Comparison of ENCODE assay signal across 8 cellular contexts in genomic region chr12:6278439-6279255, GRCh38. TPM values are rescaled to one million over a fixed set of nuclear protein-coding genes. Genes with fewer than 3 reads are reported as not detected.
DNase-seq lines count a peak whose midpoint lies in the region; ATAC-seq and TF ChIP-seq lines count a peak whose summit lies in the region.

No MANE protein-coding gene starts in this region.

- peak; percentile 93 for ATAC-seq in aorta (ENCODE audit: low FRiP score)

- H3K9me2 ChIP-seq in GM23248 (ENCODE audit: insufficient read depth) (no peaks in the 10 kb centered on the region), Loucy (replicated peaks; ENCODE audit: low read depth, low read length) (no peaks in the 10 kb centered on the region), hepatocyte (replicated peaks; ENCODE audit: insufficient read depth) (no peaks in the 10 kb centered on the region)

- H3K36me3 ChIP-seq in GM23248 (ENCODE audit: low read depth) (no peaks in the 10 kb centered on the region), Loucy (ENCODE audit: insufficient read depth, low read length) (no peaks in the 10 kb centered on the region), ascending aorta (no peaks in the 10 kb centered on the region), hepatocyte (replicated peaks; ENCODE audit: insufficient read depth, low read depth) (no peaks in the 10 kb centered on the region), aorta (ENCODE audit: control insufficient read depth in 1 of 2, insufficient read depth in 2 of 2, low read length in 1 of 2) (no peaks in the 10 kb centered on the region)

- H3K4me1 ChIP-seq in GM23248 (ENCODE audit: insufficient read depth) (peaks cover 22% of the 10 kb centered on the region), Loucy (ENCODE audit: insufficient read depth, low read length, poor library complexity, severe bottlenecking) (peaks cover 5% of the 10 kb centered on the region), ascending aorta (peaks cover 8 to 23% of the 10 kb centered on the region in 2 donors), hepatocyte (ENCODE audit: insufficient read depth) (peaks cover 21% of the 10 kb centered on the region), aorta (ENCODE audit: control insufficient read depth in 1 of 2, insufficient read depth in 2 of 2, low read length in 2 of 2) (no peaks in the 10 kb centered on the region)

- H3K27me3 ChIP-seq in GM23248 (replicated peaks; ENCODE audit: insufficient read depth) (no peaks in the 10 kb centered on the region), Loucy (ENCODE audit: insufficient read depth, low read length, poor library complexity, severe bottlenecking) (no peaks in the 10 kb centered on the region), ascending aorta (no peaks in the 10 kb centered on the region), hepatocyte (no peaks in the 10 kb centered on the region), aorta (ENCODE audit: control insufficient read depth in 1 of 2, insufficient read depth in 2 of 2, low read length in 1 of 2) (no peaks in the 10 kb centered on the region)

- peak overlapping the region; percentile 66 for H3K4me3 ChIP-seq in GM23248
- peak overlapping the region; percentile 73 for H3K4me3 ChIP-seq in Loucy (ENCODE audit: low read length, poor library complexity, severe bottlenecking)
- peak overlapping the region; percentile 59 to 63 for H3K4me3 ChIP-seq in ascending aorta
- H3K4me3 ChIP-seq in hepatocyte = peak overlapping the region; percentile 22
- peak overlapping the region in 1 of 2 donors; percentile 59 for H3K4me3 ChIP-seq in aorta (ENCODE audit: low read length in 2 of 2)

- intact Hi-C loops in ascending aorta (cut with DNase I) (loop anchor here (1.0 to 2.0 kb wide), 3 partner anchors 46 to 185 kb away; no protein-coding TSS in a partner anchor), aorta (cut with DNase I) (loop anchor here (1.0 to 2.0 kb wide), 2 partner anchors 50 to 83 kb away; no protein-coding TSS in a partner anchor)

- no peaks in the 10 kb centered on the region for H3K79me2 ChIP-seq in GM23248 (ENCODE audit: insufficient read depth)
- H3K79me2 ChIP-seq in Loucy (ENCODE audit: insufficient read depth, low read length) = no peaks in the 10 kb centered on the region
- no peaks in the 10 kb centered on the region for H3K79me2 ChIP-seq in hepatocyte

- H3K4me2 ChIP-seq in GM23248 (ENCODE audit: unreplicated experiment) (peak overlapping the region; percentile 64), Loucy (ENCODE audit: low read depth, low read length, poor library complexity, severe bottlenecking) (peak overlapping the region; percentile 80), hepatocyte (peak overlapping the region; percentile 87)

- no peaks in the 10 kb centered on the region for H4K20me1 ChIP-seq in GM23248 (ENCODE audit: insufficient read depth)
- no peaks in the 10 kb centered on the region for H4K20me1 ChIP-seq in Loucy (ENCODE audit: insufficient read depth, low read length, poor library complexity, severe bottlenecking)
- no peaks in the 10 kb centered on the region for H4K20me1 ChIP-seq in hepatocyte (ENCODE audit: insufficient read depth, poor library complexity, severe bottlenecking)

- TF ChIP-seq CTCF in Loucy (conservative IDR thresholded peaks at IDR 0.05; ENCODE audit: low read length) (peak; percentile 68), ascending aorta (IDR thresholded peaks at IDR 0.05) (peak; percentile 53 to 100 (median 64)), hepatocyte (IDR thresholded peaks at IDR 0.05; ENCODE audit: poor library complexity) (peak; percentile 66)

- peak overlapping the region; percentile 58 for H2AFZ ChIP-seq in GM23248
- H2AFZ ChIP-seq in Loucy (ENCODE audit: low read length) = peak overlapping the region; percentile 94
- H2AFZ ChIP-seq in hepatocyte = peak overlapping the region; percentile 80

- in situ Hi-C loops in GM23248 (cut with MboI) = loop anchor here (5.0 kb wide), 1 partner anchor 81 kb away; no protein-coding TSS in a partner anchor

- H3K9me3 ChIP-seq in GM23248 (ENCODE audit: low read depth) = no peaks in the 10 kb centered on the region
- H3K9me3 ChIP-seq in Loucy (ENCODE audit: insufficient read depth, low read depth, low read length) = no peaks in the 10 kb centered on the region
- no peaks in the 10 kb centered on the region for H3K9me3 ChIP-seq in ascending aorta
- no peaks in the 10 kb centered on the region for H3K9me3 ChIP-seq in hepatocyte (ENCODE audit: low read depth)
- H3K9me3 ChIP-seq in aorta (ENCODE audit: control insufficient read depth, low read length) = no peaks in the 10 kb centered on the region

- DNase-seq in EL (peak; percentile 88), GM23248 (peak; percentile 95), T-helper 9 cell (peak; percentile 79), ascending aorta (ENCODE audit: low spot score in 2 of 2) (peak; percentile 49 to 93), hepatocyte (ENCODE audit: low spot score) (peak; percentile 97), retina (peak; percentile 84), aorta (peak; percentile 92 to 96)

- H3F3A ChIP-seq in GM23248 (ENCODE audit: insufficient read depth) = peaks cover 21% of the 10 kb centered on the region
- H3F3A ChIP-seq in Loucy (ENCODE audit: low read depth) = no peaks in the 10 kb centered on the region

- peak overlapping the region; percentile 27 for H3K27ac ChIP-seq in GM23248
- H3K27ac ChIP-seq in ascending aorta = peak overlapping the region; percentile 82 to 85
- peak overlapping the region; percentile 91 for H3K27ac ChIP-seq in hepatocyte
- peak overlapping the region in 1 of 2 donors; percentile 34 for H3K27ac ChIP-seq in aorta (ENCODE audit: low read depth in 1 of 2, low read length in 2 of 2)

- H3K9ac ChIP-seq in GM23248 (peak overlapping the region; percentile 80), Loucy (ENCODE audit: low read depth, low read length, poor library complexity, severe bottlenecking) (peak overlapping the region; percentile 75)

- 11 to 12% methylated on average over 54 to 80 of the region's 88 CpGs for WGBS in GM23248 (ENCODE audit: low coverage in 1 of 2, low lambda C conversion rate in 2 of 2, missing lambda C conversion rate in 2 of 2), 2 experiments
- 25% methylated on average over 45 of the region's 88 CpGs for WGBS in hepatocyte (ENCODE audit: low lambda C conversion rate, missing lambda C conversion rate)
- 11 to 18% methylated on average over 53 to 88 of the region's 88 CpGs for WGBS in aorta, 2 donors

RNA-seq across cellular contexts. Expression of gene PLEKHG6, which starts 31.8 kb away (rescaled TPM):
- total RNA-seq in GM23248 (2014; rRNA removed; shearing (Covaris generic)) = not detected in 2 replicates
- polyA plus RNA-seq in GM23248 (2016; fragmentation: Nextera tagmentation; extraction: Ambion mirVana) (0.30 TPM in 1 of 2 replicates, not detected in the other), hepatocyte (43.6 and 52.2 TPM in 2 replicates), aorta (10 to 100 TPM in 1 of 2 donors, under 1 TPM in 1; 0.15 to 90.3 TPM)
- total RNA-seq in ascending aorta (not detected), hepatocyte (36.3 and 85.7 TPM in 2 replicates), aorta (1 to 10 TPM in 1 of 2 donors, under 1 TPM in 1; 0.88 to 1.5 TPM)

Comparison
In these comparisons a context has a peak if more than half of its experiments do, and no peak if none do; other contexts are left out.
1. RNA of gene PLEKHG6, which starts 31.8 kb away (total RNA-seq): 36.3 to 85.7 TPM in hepatocyte; 0.88 to 1.5 TPM in aorta, not detected in GM23248 and not detected in ascending aorta (single experiment); every median in the first group is over 10 times any median in the second.
2. Peak in every context shown above with its lines, with median percentiles within 50 percentile points of each other: DNase-seq, H2AFZ ChIP-seq, H3K4me2 ChIP-seq and CTCF ChIP-seq.